12 cellular contexts compared by ENCODE assay signal in genomic region chr18:21747764-21748693, GRCh38. TPM values are rescaled to one million over a fixed set of nuclear protein-coding genes. Genes with fewer than 3 reads are reported as not detected.
DNase-seq lines count a peak whose midpoint lies in the region; ATAC-seq, FAIRE-seq and TF ChIP-seq lines count a peak whose summit lies in the region.
"Had no signal": no experiment of that assay in that cellular context is flagged by ENCODE, and none has a peak within 500 bp of the region (broad histone marks: within the 10 kb centered on the region; RNA-seq: fewer than 3 reads in every experiment).

No MANE protein-coding gene starts in this region.

- no peak for FAIRE-seq in HepG2 (lab: Jason Lieb, UNC)

- TF ChIP-seq EP300 in HepG2 (IDR thresholded peaks at IDR 0.05; ENCODE audit: low read depth in 2 of 2, low read length in 2 of 2): no peak
- no peak for TF ChIP-seq EP300 in HepG2 (CRISPR knock-in tag; IDR thresholded peaks at IDR 0.05; ENCODE audit: borderline replicate concordance)

- DNase-seq in HepG2 (ENCODE audit: low spot score): no peak
- DNase-seq in right lobe of liver: no peak
- DNase-seq in NCI-H2227 treated with DMSO at 0.1 percent for 48 hours (lab: John Stamatoyannopoulos, UW): peak; percentile 41
- DNase-seq in central memory CD8-positive, alpha-beta T cell (ENCODE audit: low spot score in 2 of 2): no peak
- no peak for DNase-seq in putamen (ENCODE audit: low spot score)
- DNase-seq in stimulated activated CD4-positive, alpha-beta T cell treated with anti-CD3 and anti-CD28 coated beads, Interleukin-12 subunit alpha, Interleukin-12 subunit beta, amount 100 ng/mL, for 4 hours: no peak
- no peak for DNase-seq in Right ventricle myocardium inferior (ENCODE audit: missing footprints)
- DNase-seq: stimulated activated CD4-positive, alpha-beta T cell treated with anti-CD3 and anti-CD28 coated beads, Interleukin-2, amount 100 ng/mL, for 24 hours; stimulated activated naive CD4-positive, alpha-beta T cell had no signal

- no peak overlapping the region for H3K4me3 Mint-ChIP-seq in central memory CD8-positive, alpha-beta T cell
- H3K4me3 Mint-ChIP-seq: CD14-positive monocyte had no signal

- peaks cover 54% of the 10 kb centered on the region for H3K4me1 Mint-ChIP-seq in central memory CD8-positive, alpha-beta T cell

- POLR2A ChIA-PET in HepG2 (lab: Yijun Ruan, JAX): interaction anchor here (1.0 to 1.6 kb wide), 2 partner anchors 8 to 147 kb away, joined by 3 to 5 read pairs; partner anchors contain the start of genes ESCO1 and MIB1

- TF ChIP-seq RAD21 in HepG2 (CRISPR knock-in tag; IDR thresholded peaks at IDR 0.05): no peak

- peaks cover 94% of the 10 kb centered on the region for H3K79me2 ChIP-seq in HepG2 (ENCODE audit: insufficient read depth, low read length)

- no peak for ATAC-seq in HepG2
- no peak for ATAC-seq in right lobe of liver
- peak; percentile 24 for ATAC-seq in central memory CD8-positive, alpha-beta T cell (replicated peaks; ENCODE audit: extremely low read depth, poor library complexity, severe bottlenecking)
- ATAC-seq in Right ventricle myocardium inferior: no peak
- ATAC-seq in GM19452 (IDR thresholded peaks at IDR 0.05; ENCODE audit: unreplicated experiment): no peak

- H3K27ac ChIP-seq in HepG2 (ENCODE audit: extremely low read length, insufficient read depth, low read length) (no peak overlapping the region), right lobe of liver (no peak overlapping the region)

- H3K9me3 ChIP-seq in HepG2 (ENCODE audit: low read length) (no peaks in the 10 kb centered on the region), right lobe of liver (no peaks in the 10 kb centered on the region)

- H3K4me2 ChIP-seq in HepG2 (ENCODE audit: low read depth, low read length): no peak overlapping the region

- H3K36me3 ChIP-seq in HepG2 (replicated peaks in 1 of 2; ENCODE audit: control insufficient read depth in 1 of 2, insufficient read depth in 2 of 2, low read length in 2 of 2) (no peaks in the 10 kb centered on the region; a peak in 1 of 5 replicates), right lobe of liver (no peaks in the 10 kb centered on the region)

- H3K9ac ChIP-seq in HepG2 (ENCODE audit: insufficient read depth, low read depth, low read length): no peak overlapping the region

- peak overlapping the region; percentile 9 for H3K27ac Mint-ChIP-seq in central memory CD8-positive, alpha-beta T cell (ENCODE audit: low read depth)
- H3K27ac Mint-ChIP-seq: progenitor cell of endocrine pancreas had no signal

- no TSS peak for BruUV-seq in HepG2 (replicated peaks; lab: Mats Ljungman, UMichigan)

- 92% methylated on average over 2 of the region's 2 CpGs for WGBS in HepG2 (ENCODE audit: low lambda C conversion rate)
- 86% methylated on average over 2 of the region's 2 CpGs for WGBS in right lobe of liver (ENCODE audit: insufficient coverage, low coverage, low lambda C conversion rate, missing lambda C conversion rate)

- TF ChIP-seq POLR2A in HepG2 (IDR thresholded peaks at IDR 0.05; ENCODE audit: insufficient read depth in 1 of 2, low read depth in 2 of 2, low read length in 2 of 2): no peak
- no peak for TF ChIP-seq POLR2A in right lobe of liver (IDR thresholded peaks at IDR 0.05)

- H3K36me3 Mint-ChIP-seq in central memory CD8-positive, alpha-beta T cell (ENCODE audit: insufficient read depth): peaks cover 4% of the 10 kb centered on the region

- no peaks in the 10 kb centered on the region for H3K27me3 Mint-ChIP-seq in central memory CD8-positive, alpha-beta T cell
- H3K27me3 Mint-ChIP-seq: progenitor cell of endocrine pancreas had no signal

- H2AFZ ChIP-seq in HepG2 (ENCODE audit: low read length): no peak overlapping the region

- no peaks in the 10 kb centered on the region for H3K9me3 Mint-ChIP-seq in central memory CD8-positive, alpha-beta T cell

- intact Hi-C loops in HepG2 (cut with micrococcal nuclease; ENCODE audit: unreplicated experiment) (no loop called here), right lobe of liver (cut with DNase I) (no loop called here), Right ventricle myocardium inferior (cut with DNase I) (no loop called here)

- H3K4me3 ChIP-seq in HepG2 (replicated peaks in 1 of 3; ENCODE audit: insufficient read depth in 1 of 3, low read depth in 2 of 3, low read length in 3 of 3) (no peak overlapping the region), right lobe of liver (no peak overlapping the region)

- H4K20me1 ChIP-seq in HepG2 (ENCODE audit: insufficient read depth, low read length): peaks cover 28% of the 10 kb centered on the region

- TF ChIP-seq CTCF in HepG2 (CRISPR knock-in tag; IDR thresholded peaks at IDR 0.05) (no peak), right lobe of liver (IDR thresholded peaks at IDR 0.05) (no peak)

- in situ Hi-C loops in HepG2 (cut with HindIII; ENCODE audit: extremely low pct_ligation_motif_present, low pct_unique_long_range_greater_than_20kb): no loop called here

- H3K4me1 ChIP-seq in HepG2 (ENCODE audit: insufficient read depth, low read length) (peaks cover 56% of the 10 kb centered on the region), right lobe of liver (no peaks in the 10 kb centered on the region)

- no peaks in the 10 kb centered on the region for H3K27me3 ChIP-seq in HepG2 (ENCODE audit: control insufficient read depth in 1 of 2, insufficient read depth in 2 of 2, low read length in 2 of 2)
- no peaks in the 10 kb centered on the region for H3K27me3 ChIP-seq in right lobe of liver

- CTCF ChIA-PET in HepG2 (lab: Yijun Ruan, JAX; ENCODE audit: low intra/inter-chr PET ratio, low total read pairs): no interaction called here

TF ChIP-seq in HepG2, 621 proteins besides CTCF, POLR2A, EP300 and RAD21:
- TF ChIP-seq HNRNPK (IDR thresholded peaks at IDR 0.05; ENCODE audit: low read depth, low read length, poor library complexity, severe bottlenecking): peak; percentile 93
- no peak for TF ChIP-seq ZNF33B (CRISPR knock-in tag; IDR thresholded peaks at IDR 0.05)

RNA-seq across cellular contexts. Expression of gene MIB1, which starts 7.4 kb away (rescaled TPM):
- total RNA-seq in HepG2 (2016; rRNA removed; fragmentation: Illumina TruSeq; extraction: Trizol) (47.0 and 60.6 TPM in 2 replicates), right lobe of liver (10 to 100 TPM; 10.6 to 17.1 (median 14.6) TPM), Right ventricle myocardium inferior (17.3 TPM)
- 80.8 and 93.1 TPM in 2 replicates for total RNA-seq in HepG2 (2016; cell fraction: cytosol; rRNA removed; fragmentation: Illumina TruSeq; extraction: Trizol; ENCODE audit: low read depth)
- 46.0 and 57.6 TPM in 2 replicates for total RNA-seq in HepG2 (2016; cell fraction: insoluble cytoplasmic fraction; rRNA removed; fragmentation: Illumina TruSeq; extraction: Trizol)
- total RNA-seq in HepG2 (2016; cell fraction: membrane; rRNA removed; fragmentation: Illumina TruSeq; extraction: Trizol): 44.7 and 51.6 TPM in 2 replicates
- total RNA-seq in HepG2 (2016; cell fraction: nucleus; rRNA removed; fragmentation: Illumina TruSeq; extraction: Trizol): 36.7 and 42.3 TPM in 2 replicates
- 11.2 and 12.0 TPM in 2 replicates for polyA plus RNA-seq in HepG2 (2011; rRNA removed)
- polyA plus RNA-seq in HepG2 (2011; cell fraction: cytosol; rRNA removed): 5.4 and 8.8 TPM in 2 replicates
- 9.9 and 12.0 TPM in 2 replicates for polyA plus RNA-seq in HepG2 (2011; cell fraction: nucleus; rRNA removed)
- 20.7 and 21.4 TPM in 2 replicates for polyA plus RNA-seq in HepG2 (2012)
- 0.28 and 0.44 TPM in 2 replicates for polyA plus RNA-seq in HepG2 (2016; cell fraction: cytosol; fragmentation: Illumina TruSeq; extraction: Trizol; ENCODE audit: low read depth)
- 19.5 and 21.8 TPM in 2 replicates for polyA plus RNA-seq in HepG2 (2016; cell fraction: insoluble cytoplasmic fraction; fragmentation: Illumina TruSeq; extraction: Trizol; ENCODE audit: low read depth)
- polyA plus RNA-seq in HepG2 (2016; cell fraction: membrane; fragmentation: Illumina TruSeq; extraction: Trizol; ENCODE audit: low read depth): 1.3 and 1.8 TPM in 2 replicates
- polyA plus RNA-seq in HepG2 (2016; cell fraction: nucleus; fragmentation: Illumina TruSeq; extraction: Trizol; ENCODE audit: insufficient read depth, low read depth): 24.5 and 25.6 TPM in 2 replicates
- polyA minus RNA-seq in HepG2 (2011; rRNA and poly(A)+ RNA removed; ENCODE audit: low replicate concordance): 35.2 and 42.4 TPM in 2 replicates
- polyA minus RNA-seq in HepG2 (2011; cell fraction: cytosol; rRNA and poly(A)+ RNA removed): 48.0 and 55.6 TPM in 2 replicates
- 44.7 and 56.6 TPM in 2 replicates for polyA minus RNA-seq in HepG2 (2011; cell fraction: nucleus; rRNA and poly(A)+ RNA removed)

RNA-seq across cellular contexts. Expression of gene ABHD3, which starts 43.5 kb away (rescaled TPM):
- total RNA-seq in HepG2 (2016; rRNA removed; fragmentation: Illumina TruSeq; extraction: Trizol) (14.2 and 32.1 TPM in 2 replicates), right lobe of liver (10 to 100 TPM; 20.1 to 22.3 (median 21.4) TPM), Right ventricle myocardium inferior (5.4 TPM)
- 6.1 and 6.5 TPM in 2 replicates for total RNA-seq in HepG2 (2016; cell fraction: cytosol; rRNA removed; fragmentation: Illumina TruSeq; extraction: Trizol; ENCODE audit: low read depth)
- 12.7 and 32.7 TPM in 2 replicates for total RNA-seq in HepG2 (2016; cell fraction: insoluble cytoplasmic fraction; rRNA removed; fragmentation: Illumina TruSeq; extraction: Trizol)
- total RNA-seq in HepG2 (2016; cell fraction: membrane; rRNA removed; fragmentation: Illumina TruSeq; extraction: Trizol): 6.4 and 8.1 TPM in 2 replicates
- 44.8 and 49.9 TPM in 2 replicates for total RNA-seq in HepG2 (2016; cell fraction: nucleus; rRNA removed; fragmentation: Illumina TruSeq; extraction: Trizol)
- polyA plus RNA-seq in HepG2 (2011; rRNA removed): 37.3 and 40.2 TPM in 2 replicates
- polyA plus RNA-seq in HepG2 (2011; cell fraction: cytosol; rRNA removed): 17.9 and 27.7 TPM in 2 replicates
- polyA plus RNA-seq in HepG2 (2011; cell fraction: nucleus; rRNA removed): 33.5 and 40.4 TPM in 2 replicates
- 28.3 and 31.8 TPM in 2 replicates for polyA plus RNA-seq in HepG2 (2012)
- 2.9 TPM in 2 replicates for polyA plus RNA-seq in HepG2 (2016; cell fraction: cytosol; fragmentation: Illumina TruSeq; extraction: Trizol; ENCODE audit: low read depth)
- 14.3 and 16.5 TPM in 2 replicates for polyA plus RNA-seq in HepG2 (2016; cell fraction: insoluble cytoplasmic fraction; fragmentation: Illumina TruSeq; extraction: Trizol; ENCODE audit: low read depth)
- 3.8 and 5.3 TPM in 2 replicates for polyA plus RNA-seq in HepG2 (2016; cell fraction: membrane; fragmentation: Illumina TruSeq; extraction: Trizol; ENCODE audit: low read depth)
- 75.9 and 82.4 TPM in 2 replicates for polyA plus RNA-seq in HepG2 (2016; cell fraction: nucleus; fragmentation: Illumina TruSeq; extraction: Trizol; ENCODE audit: insufficient read depth, low read depth)
- polyA minus RNA-seq in HepG2 (2011; rRNA and poly(A)+ RNA removed; ENCODE audit: low replicate concordance): 15.6 and 65.9 TPM in 2 replicates
- polyA minus RNA-seq in HepG2 (2011; cell fraction: cytosol; rRNA and poly(A)+ RNA removed): 12.3 and 20.1 TPM in 2 replicates
- polyA minus RNA-seq in HepG2 (2011; cell fraction: nucleus; rRNA and poly(A)+ RNA removed): 36.6 and 51.0 TPM in 2 replicates
